In genomic region chr2:36134281-36134680, GRCh38 we compare ENCODE assay signal across 25 cellular contexts.
A peak's percentile ranks its signal among the peaks of the same experiment; 100 is the strongest.
DNase-seq lines count a peak whose midpoint lies in the region; ATAC-seq and FAIRE-seq lines count a peak whose summit lies in the region.
"Had no signal": no experiment of that assay in that cellular context is flagged by ENCODE, and none has a peak within 500 bp of the region (broad histone marks: within the 10 kb centered on the region; RNA-seq: fewer than 3 reads in every experiment).

No MANE protein-coding gene starts in this region.

- ATAC-seq in activated T-cell treated with anti-CD3 and anti-CD28 coated beads, Interleukin-2, amount 50 U/mL, for 72 hours (replicated peaks in 1 of 2): peak; percentile 34 to 35
- ATAC-seq: GM12878 had no signal

- peak; percentile 17 for FAIRE-seq in islet of Langerhans (lab: Jason Lieb, UNC)
- FAIRE-seq: A204.1, GM12878, GM12892, GM18507 had no signal

- H3K4me3 Mint-ChIP-seq in activated T-cell treated with anti-CD3 and anti-CD28 coated beads, Interleukin-2, amount 50 U/mL, for 72 hours: no peak overlapping the region
- H3K4me3 Mint-ChIP-seq in activated T-cell treated with anti-CD3 and anti-CD28 coated beads, Interleukin-2, amount 50 U/mL, for 24 hours: no peak overlapping the region
- H3K4me3 Mint-ChIP-seq: CD14-positive monocyte; CD4-positive, alpha-beta memory T cell; CD4-positive, CD25-positive, alpha-beta regulatory T cell; CD8-positive, alpha-beta memory T cell had no signal

- DNase-seq in activated T-cell treated with anti-CD3 and anti-CD28 coated beads, Interleukin-2, amount 50 U/mL, for 72 hours: no peak
- no peak for DNase-seq in activated T-cell treated with anti-CD3 and anti-CD28 coated beads, Interleukin-2, amount 50 U/mL, for 24 hours
- DNase-seq in HCEC 1CT (no peak), T-helper 2 cell (no peak)
- DNase-seq: 8988T; ACHN; BE2C; C1 segment of cervical spinal cord; CD4-positive, alpha-beta memory T cell; CD4-positive, CD25-positive, alpha-beta regulatory T cell; CD8-positive, alpha-beta memory T cell; COR-L47; DMS 273 treated with DMSO at 0.1 percent for 48 hours; DMS153; DMS53; DMS79; DND-41; EL; GDM1 had no signal

- H3K36me3 Mint-ChIP-seq in activated T-cell treated with anti-CD3 and anti-CD28 coated beads, Interleukin-2, amount 50 U/mL, for 72 hours (ENCODE audit: insufficient read depth in 2 of 2): no peaks in the 10 kb centered on the region
- no peaks in the 10 kb centered on the region for H3K36me3 Mint-ChIP-seq in activated T-cell treated with anti-CD3 and anti-CD28 coated beads, Interleukin-2, amount 50 U/mL, for 24 hours (ENCODE audit: low read depth)
- H3K36me3 Mint-ChIP-seq: CD14-positive monocyte; CD4-positive, alpha-beta memory T cell; CD4-positive, CD25-positive, alpha-beta regulatory T cell had no signal

- H3K27ac Mint-ChIP-seq in activated T-cell treated with anti-CD3 and anti-CD28 coated beads, Interleukin-2, amount 50 U/mL, for 72 hours: no peak overlapping the region
- H3K27ac Mint-ChIP-seq in activated T-cell treated with anti-CD3 and anti-CD28 coated beads, Interleukin-2, amount 50 U/mL, for 24 hours: no peak overlapping the region
- H3K27ac Mint-ChIP-seq: CD14-positive monocyte; CD4-positive, alpha-beta memory T cell; CD4-positive, CD25-positive, alpha-beta regulatory T cell had no signal

- no peaks in the 10 kb centered on the region for H3K4me1 Mint-ChIP-seq in activated T-cell treated with anti-CD3 and anti-CD28 coated beads, Interleukin-2, amount 50 U/mL, for 72 hours (ENCODE audit: low read depth)
- peaks cover 14% of the 10 kb centered on the region for H3K4me1 Mint-ChIP-seq in activated T-cell treated with anti-CD3 and anti-CD28 coated beads, Interleukin-2, amount 50 U/mL, for 24 hours (ENCODE audit: low read depth)
- H3K4me1 Mint-ChIP-seq: CD14-positive monocyte had no signal

- H3K27me3 Mint-ChIP-seq in activated T-cell treated with anti-CD3 and anti-CD28 coated beads, Interleukin-2, amount 50 U/mL, for 72 hours (ENCODE audit: low read depth): peaks cover 23% of the 10 kb centered on the region
- H3K27me3 Mint-ChIP-seq in activated T-cell treated with anti-CD3 and anti-CD28 coated beads, Interleukin-2, amount 50 U/mL, for 24 hours: no peaks in the 10 kb centered on the region
- H3K27me3 Mint-ChIP-seq: CD4-positive, alpha-beta memory T cell; CD8-positive, alpha-beta memory T cell had no signal

- no peaks in the 10 kb centered on the region for H3K9me3 Mint-ChIP-seq in activated T-cell treated with anti-CD3 and anti-CD28 coated beads, Interleukin-2, amount 50 U/mL, for 72 hours
- no peaks in the 10 kb centered on the region for H3K9me3 Mint-ChIP-seq in activated T-cell treated with anti-CD3 and anti-CD28 coated beads, Interleukin-2, amount 50 U/mL, for 24 hours
- H3K9me3 Mint-ChIP-seq: CD4-positive, alpha-beta memory T cell; CD8-positive, alpha-beta memory T cell had no signal
